ENCODE assay signal across 8 cellular contexts in genomic region chr5:132883261-132883834, GRCh38. TPM values are rescaled to one million over a fixed set of nuclear protein-coding genes. Genes with fewer than 3 reads are reported as not detected.
DNase-seq lines count a peak whose midpoint lies in the region; ATAC-seq and TF ChIP-seq lines count a peak whose summit lies in the region.

No MANE protein-coding gene starts in this region.

- intact Hi-C loops in left colon (cut with DNase I, micrococcal nuclease) (loop anchor here in 1 of 2 donors (10.0 kb wide), 1 partner anchor 59 kb away; no protein-coding TSS in a partner anchor), testis (cut with DNase I; ENCODE audit: low total_unique reads) (no loop called here)

- H3K27me3 ChIP-seq in RWPE2 (ENCODE audit: insufficient read depth, poor library complexity, severe bottlenecking) (no peaks in the 10 kb centered on the region), testis (no peaks in the 10 kb centered on the region)

- H3K36me3 ChIP-seq in RWPE2 (ENCODE audit: low read depth) = peaks cover 96% of the 10 kb centered on the region
- H3K36me3 ChIP-seq in testis (ENCODE audit: low read depth, missing control alignments) = no peaks in the 10 kb centered on the region

- H3K4me3 ChIP-seq in RWPE2 (ENCODE audit: severe bottlenecking) (no peak overlapping the region), testis (no peak overlapping the region)

- WGBS in testis, 2 donors = 47 to 51% methylated on average over 2 of the region's 2 CpGs

- no peak for TF ChIP-seq POLR2A in testis (IDR thresholded peaks at IDR 0.05)

- TF ChIP-seq CTCF in 22Rv1 (IDR thresholded peaks at IDR 0.05) (peak; percentile 88), RWPE2 (IDR thresholded peaks at IDR 0.05; ENCODE audit: poor library complexity, severe bottlenecking) (peak; percentile 89), testis (IDR thresholded peaks at IDR 0.05) (peak in 2 of 3 experiments; percentile 52 to 53)

- no peaks in the 10 kb centered on the region for H3K9me3 ChIP-seq in RWPE2 (ENCODE audit: severe bottlenecking)
- H3K9me3 ChIP-seq in testis = no peaks in the 10 kb centered on the region

- peak; percentile 65 for DNase-seq in GDM1 (lab: John Stamatoyannopoulos, UW)
- DNase-seq in HuH-7.5 (ENCODE audit: low spot score) = peak; percentile 25
- DNase-seq in RWPE2 (ENCODE audit: low spot score) = no peak
- peak; percentile 20 for DNase-seq in central memory CD4-positive, alpha-beta T cell
- peak; percentile 36 to 57 for DNase-seq in left colon
- peak; percentile 67 for DNase-seq in testis

- ATAC-seq in RWPE2 (ENCODE audit: low read depth) (peak; percentile 90), left colon (peak; percentile 87), GM18520 (IDR thresholded peaks at IDR 0.05; ENCODE audit: unreplicated experiment) (no peak)

- no peaks in the 10 kb centered on the region for H3K4me1 ChIP-seq in RWPE2 (ENCODE audit: insufficient read depth, poor library complexity, severe bottlenecking)
- no peaks in the 10 kb centered on the region for H3K4me1 ChIP-seq in testis

- no peak overlapping the region for H3K27ac ChIP-seq in 22Rv1
- no peak overlapping the region for H3K27ac ChIP-seq in RWPE2 (ENCODE audit: poor library complexity, severe bottlenecking)
- H3K27ac ChIP-seq in testis = no peak overlapping the region

RNA-seq across cellular contexts. Expression of gene LEAP2, which starts 9.9 kb away (rescaled TPM):
- total RNA-seq in left colon (10 to 100 TPM in 1 of 2 donors, 1 to 10 TPM in 1; 2.9 to 10.7 TPM), testis (1 to 10 TPM; 1.8 to 4.1 TPM)
- polyA plus RNA-seq in testis (ENCODE audit: insufficient read depth, low read depth, low replicate concordance) = 3.6 TPM

RNA-seq across cellular contexts. Expression of gene UQCRQ, which starts 16.9 kb away (rescaled TPM):
- 100 to 1,000 TPM; 769 to 906 TPM for total RNA-seq in left colon
- total RNA-seq in testis = 100 to 1,000 TPM; 154 to 171 TPM
- 167 TPM for polyA plus RNA-seq in testis (ENCODE audit: insufficient read depth, low read depth, low replicate concordance)

RNA-seq across cellular contexts. Expression of gene GDF9, which starts 17.1 kb away (rescaled TPM):
- total RNA-seq in left colon (under 1 TPM; 0.09 to 0.50 TPM), testis (10 to 100 TPM in 1 of 2 donors, 1 to 10 TPM in 1; 5.7 to 13.5 TPM)
- polyA plus RNA-seq in testis (ENCODE audit: insufficient read depth, low read depth, low replicate concordance) = 14.2 TPM

RNA-seq across cellular contexts. Expression of gene SHROOM1, which starts 52.9 kb away (rescaled TPM):
- 10 to 100 TPM; 49.4 to 53.4 TPM for total RNA-seq in left colon
- total RNA-seq in testis = 1 to 10 TPM; 9.0 to 9.6 TPM
- polyA plus RNA-seq in testis (ENCODE audit: insufficient read depth, low read depth, low replicate concordance) = 2.1 TPM

Comparison
In these comparisons a context has a peak if more than half of its experiments do, and no peak if none do; other contexts are left out.
1. RNA of gene UQCRQ, which starts 16.9 kb away (total RNA-seq): 769 to 906 TPM in left colon; 154 to 171 TPM in testis; every median in the first group is over 4 times any median in the second.
2. RNA of gene GDF9, which starts 17.1 kb away (total RNA-seq): 5.7 to 13.5 TPM in testis; 0.09 to 0.50 TPM in left colon; every median in the first group is over 4 times any median in the second.
3. Peak in every context shown above with its lines, with median percentiles within 50 percentile points of each other: CTCF ChIP-seq.